ENCODE assay signal across 8 cellular contexts in genomic region chr17:63827002-63827800, GRCh38. TPM values are rescaled to one million over a fixed set of nuclear protein-coding genes. Genes with fewer than 3 reads are reported as not detected.
DNase-seq lines count a peak whose midpoint lies in the region; ATAC-seq lines count a peak whose summit lies in the region.

TSS of gene FTSJ3 (minus strand) at chr17:63827663. CDS start at chr17:63826902, 761 bp downstream.
TSS of gene PSMC5 (plus strand) at chr17:63827431. CDS start at chr17:63827491, 60 bp downstream.

- peaks cover 12% of the 10 kb centered on the region for H3K4me1 ChIP-seq in HUES48 (ENCODE audit: control insufficient read depth, insufficient read depth, low read length)
- peaks cover 3% of the 10 kb centered on the region for H3K4me1 ChIP-seq in NT2/D1 (ENCODE audit: insufficient read depth, insufficient read length)
- H3K4me1 ChIP-seq in mesodermal cell (ENCODE audit: control insufficient read depth, insufficient read depth, low read length, poor library complexity, severe bottlenecking): no peaks in the 10 kb centered on the region

- H3K27me3 ChIP-seq in HUES48 (ENCODE audit: control insufficient read depth, insufficient read depth, low read length) (no peaks in the 10 kb centered on the region), NT2/D1 (ENCODE audit: insufficient read depth, insufficient read length) (no peaks in the 10 kb centered on the region)

- 0% methylated on average over 50 to 52 of the region's 58 CpGs for WGBS in mesodermal cell (ENCODE audit: insufficient coverage in 2 of 2), 2 experiments

- peak within 1 kb of the TSS; percentile 98 for H3K4me3 ChIP-seq in HUES48 (ENCODE audit: low read depth, low read length)
- peak within 1 kb of the TSS; percentile 97 for H3K4me3 ChIP-seq in NT2/D1 (ENCODE audit: insufficient read length, low read depth)
- peak within 1 kb of the TSS; percentile 88 for H3K4me3 ChIP-seq in mesodermal cell (ENCODE audit: extremely low read depth, insufficient read depth, low read length, poor library complexity, severe bottlenecking)

- ATAC-seq in GM21390 (IDR thresholded peaks at IDR 0.05; ENCODE audit: unreplicated experiment): peak; percentile 83

- H3K27ac ChIP-seq in HUES48 (ENCODE audit: low read depth, low read length) (peak within 1 kb of the TSS; percentile 95), mesodermal cell (ENCODE audit: low read depth, low read length, severe bottlenecking) (peak within 1 kb of the TSS; percentile 97)

- H3K36me3 ChIP-seq in HUES48 (ENCODE audit: control insufficient read depth, insufficient read depth, low read length): peaks cover 78% of the 10 kb centered on the region
- peaks cover 83% of the 10 kb centered on the region for H3K36me3 ChIP-seq in NT2/D1 (ENCODE audit: insufficient read depth, insufficient read length, low read length)
- peaks cover 76% of the 10 kb centered on the region for H3K36me3 ChIP-seq in mesodermal cell (ENCODE audit: control insufficient read depth, insufficient read depth, low read length)

- H3K9ac ChIP-seq in HUES48 (ENCODE audit: low read depth, low read length) (peak within 1 kb of the TSS; percentile 97), NT2/D1 (ENCODE audit: insufficient read length, low read depth) (peak within 1 kb of the TSS; percentile 92)

- in situ Hi-C loops in endometrial microvascular endothelial cells (cut with HindIII; ENCODE audit: inconsistent ontology term, low pct_unique_long_range_greater_than_20kb, low sequenced_read_pairs): no loop called here

- DNase-seq in D341Med (ENCODE audit: low spot score): peak; percentile 96
- peak; percentile 81 for DNase-seq in NT2/D1 (ENCODE audit: low read depth, low spot score)
- DNase-seq in activated CD8-positive, alpha-beta memory T cell treated with anti-CD3 and anti-CD28 coated beads, Interleukin-2, amount 50 U/mL, for 1 hour (ENCODE audit: extremely low read depth): peak; percentile 87
- peak; percentile 89 to 94 for DNase-seq in stimulated activated CD8-positive, alpha-beta memory T cell treated with anti-CD3 and anti-CD28 coated beads, Interleukin-15, amount 100 ng/mL, for 4 hours (ENCODE audit: low read depth in 2 of 2)

- no peaks in the 10 kb centered on the region for H3K9me3 ChIP-seq in HUES48 (ENCODE audit: control insufficient read depth, insufficient read depth, low read length)
- no peaks in the 10 kb centered on the region for H3K9me3 ChIP-seq in NT2/D1 (ENCODE audit: insufficient read depth, low read length)
- H3K9me3 ChIP-seq in mesodermal cell (ENCODE audit: control insufficient read depth, low read length): no peaks in the 10 kb centered on the region

RNA-seq across cellular contexts. Expression of gene FTSJ3, which starts in this region (rescaled TPM):
- 55.8 TPM for total RNA-seq in endometrial microvascular endothelial cells (ENCODE audit: inconsistent ontology term)
- polyA plus RNA-seq in mesodermal cell (2013, experiment 1 of 2): 28.3 TPM
- polyA plus RNA-seq in mesodermal cell (2013, experiment 2 of 2): 24.2 TPM

RNA-seq across cellular contexts. Expression of gene PSMC5, which starts in this region (rescaled TPM):
- 89.9 TPM for total RNA-seq in endometrial microvascular endothelial cells (ENCODE audit: inconsistent ontology term)
- 113 TPM for polyA plus RNA-seq in mesodermal cell (2013, experiment 1 of 2)
- 110 TPM for polyA plus RNA-seq in mesodermal cell (2013, experiment 2 of 2)

Comparison
In these comparisons a context has a peak if more than half of its experiments do, and no peak if none do; other contexts are left out.
1. Peak in every context shown above with its lines: DNase-seq, ATAC-seq, H3K4me3 ChIP-seq and H3K27ac ChIP-seq.